In the genomic region with DNA sequence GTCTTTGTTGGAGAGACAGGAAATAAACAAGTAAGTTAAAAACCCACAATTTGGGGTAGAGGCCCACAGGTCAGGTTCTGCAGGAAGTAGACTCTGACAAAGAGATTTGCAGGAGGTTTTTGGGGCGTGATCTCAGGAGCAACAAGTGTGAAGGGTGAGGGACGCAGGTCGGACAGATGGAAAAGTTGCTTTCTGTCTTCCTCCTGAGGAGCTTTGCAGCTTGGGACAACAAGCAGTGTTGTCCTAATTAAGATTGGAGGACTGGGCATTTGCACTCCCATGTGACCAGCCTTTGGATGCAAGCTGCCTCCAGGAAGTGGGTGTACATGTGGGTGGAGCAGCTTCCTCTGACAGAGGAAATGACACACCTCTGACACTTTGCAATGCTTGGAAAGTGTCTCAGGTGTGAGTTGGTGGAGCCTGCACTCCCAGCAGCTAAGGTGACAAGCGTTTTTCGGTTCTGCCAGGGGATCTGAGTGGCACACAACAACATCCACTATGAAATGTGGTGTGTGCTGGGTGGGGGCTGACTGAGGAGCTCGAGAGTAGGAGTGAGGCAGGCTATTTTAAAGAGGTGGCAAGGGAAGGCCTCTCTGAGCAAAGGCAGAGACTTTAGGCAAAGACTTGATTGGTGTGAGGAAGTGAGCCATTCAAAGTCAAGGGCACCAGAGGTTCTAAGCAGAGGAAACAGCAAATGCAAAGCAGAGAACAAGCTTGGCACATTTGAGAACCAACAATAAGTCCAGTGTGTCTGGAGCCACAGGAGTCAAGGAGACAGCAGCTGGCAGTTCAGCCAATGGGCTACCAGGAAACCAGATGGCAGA, we compare ENCODE assay signal across 1 cellular context.
TF ChIP-seq lines count a peak whose summit lies in the region.

No MANE protein-coding gene starts in this region.

TF ChIP-seq in GM23338, 12 proteins besides CTCF, POLR2A, EP300 and RAD21:
- TF ChIP-seq, protein P1, sequence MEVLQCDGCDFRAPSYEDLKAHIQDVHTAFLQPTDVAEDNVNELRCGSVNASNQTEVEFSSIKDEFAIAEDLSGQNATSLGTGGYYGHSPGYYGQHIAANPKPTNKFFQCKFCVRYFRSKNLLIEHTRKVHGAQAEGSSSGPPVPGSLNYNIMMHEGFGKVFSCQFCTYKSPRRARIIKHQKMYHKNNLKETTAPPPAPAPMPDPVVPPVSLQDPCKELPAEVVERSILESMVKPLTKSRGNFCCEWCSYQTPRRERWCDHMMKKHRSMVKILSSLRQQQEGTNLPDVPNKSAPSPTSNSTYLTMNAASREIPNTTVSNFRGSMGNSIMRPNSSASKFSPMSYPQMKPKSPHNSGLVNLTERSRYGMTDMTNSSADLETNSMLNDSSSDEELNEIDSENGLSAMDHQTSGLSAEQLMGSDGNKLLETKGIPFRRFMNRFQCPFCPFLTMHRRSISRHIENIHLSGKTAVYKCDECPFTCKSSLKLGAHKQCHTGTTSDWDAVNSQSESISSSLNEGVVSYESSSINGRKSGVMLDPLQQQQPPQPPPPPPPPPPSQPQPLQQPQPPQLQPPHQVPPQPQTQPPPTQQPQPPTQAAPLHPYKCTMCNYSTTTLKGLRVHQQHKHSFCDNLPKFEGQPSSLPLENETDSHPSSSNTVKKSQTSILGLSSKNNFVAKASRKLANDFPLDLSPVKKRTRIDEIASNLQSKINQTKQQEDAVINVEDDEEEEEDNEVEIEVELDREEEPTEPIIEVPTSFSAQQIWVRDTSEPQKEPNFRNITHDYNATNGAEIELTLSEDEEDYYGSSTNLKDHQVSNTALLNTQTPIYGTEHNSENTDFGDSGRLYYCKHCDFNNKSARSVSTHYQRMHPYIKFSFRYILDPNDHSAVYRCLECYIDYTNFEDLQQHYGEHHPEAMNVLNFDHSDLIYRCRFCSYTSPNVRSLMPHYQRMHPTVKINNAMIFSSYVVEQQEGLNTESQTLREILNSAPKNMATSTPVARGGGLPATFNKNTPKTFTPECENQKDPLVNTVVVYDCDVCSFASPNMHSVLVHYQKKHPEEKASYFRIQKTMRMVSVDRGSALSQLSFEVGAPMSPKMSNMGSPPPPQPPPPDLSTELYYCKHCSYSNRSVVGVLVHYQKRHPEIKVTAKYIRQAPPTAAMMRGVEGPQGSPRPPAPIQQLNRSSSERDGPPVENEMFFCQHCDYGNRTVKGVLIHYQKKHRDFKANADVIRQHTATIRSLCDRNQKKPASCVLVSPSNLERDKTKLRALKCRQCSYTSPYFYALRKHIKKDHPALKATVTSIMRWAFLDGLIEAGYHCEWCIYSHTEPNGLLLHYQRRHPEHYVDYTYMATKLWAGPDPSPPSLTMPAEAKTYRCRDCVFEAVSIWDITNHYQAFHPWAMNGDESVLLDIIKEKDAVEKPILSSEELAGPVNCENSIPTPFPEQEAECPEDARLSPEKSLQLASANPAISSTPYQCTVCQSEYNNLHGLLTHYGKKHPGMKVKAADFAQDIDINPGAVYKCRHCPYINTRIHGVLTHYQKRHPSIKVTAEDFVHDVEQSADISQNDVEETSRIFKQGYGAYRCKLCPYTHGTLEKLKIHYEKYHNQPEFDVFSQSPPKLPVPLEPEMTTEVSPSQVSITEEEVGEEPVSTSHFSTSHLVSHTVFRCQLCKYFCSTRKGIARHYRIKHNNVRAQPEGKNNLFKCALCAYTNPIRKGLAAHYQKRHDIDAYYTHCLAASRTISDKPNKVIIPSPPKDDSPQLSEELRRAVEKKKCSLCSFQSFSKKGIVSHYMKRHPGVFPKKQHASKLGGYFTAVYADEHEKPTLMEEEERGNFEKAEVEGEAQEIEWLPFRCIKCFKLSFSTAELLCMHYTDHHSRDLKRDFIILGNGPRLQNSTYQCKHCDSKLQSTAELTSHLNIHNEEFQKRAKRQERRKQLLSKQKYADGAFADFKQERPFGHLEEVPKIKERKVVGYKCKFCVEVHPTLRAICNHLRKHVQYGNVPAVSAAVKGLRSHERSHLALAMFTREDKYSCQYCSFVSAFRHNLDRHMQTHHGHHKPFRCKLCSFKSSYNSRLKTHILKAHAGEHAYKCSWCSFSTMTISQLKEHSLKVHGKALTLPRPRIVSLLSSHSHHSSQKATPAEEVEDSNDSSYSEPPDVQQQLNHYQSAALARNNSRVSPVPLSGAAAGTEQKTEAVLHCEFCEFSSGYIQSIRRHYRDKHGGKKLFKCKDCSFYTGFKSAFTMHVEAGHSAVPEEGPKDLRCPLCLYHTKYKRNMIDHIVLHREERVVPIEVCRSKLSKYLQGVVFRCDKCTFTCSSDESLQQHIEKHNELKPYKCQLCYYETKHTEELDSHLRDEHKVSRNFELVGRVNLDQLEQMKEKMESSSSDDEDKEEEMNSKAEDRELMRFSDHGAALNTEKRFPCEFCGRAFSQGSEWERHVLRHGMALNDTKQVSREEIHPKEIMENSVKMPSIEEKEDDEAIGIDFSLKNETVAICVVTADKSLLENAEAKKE (CRISPR knock-in tag; IDR thresholded peaks at IDR 0.05): no peak
- TF ChIP-seq NANOG (IDR thresholded peaks at IDR 0.05; ENCODE audit: borderline replicate concordance) (no peak), JUNB (IDR thresholded peaks at IDR 0.05; ENCODE audit: unreplicated experiment) (no peak), POLR2AphosphoS5 (IDR thresholded peaks at IDR 0.05; ENCODE audit: low read depth) (no peak), ZNF114 (CRISPR knock-in tag; IDR thresholded peaks at IDR 0.05) (no peak), EZH2 (IDR thresholded peaks at IDR 0.05; ENCODE audit: low read depth, unreplicated experiment) (no peak), CREB1 (CRISPR knock-in tag; IDR thresholded peaks at IDR 0.05; ENCODE audit: low read depth) (no peak), ZNF331 (CRISPR knock-in tag; IDR thresholded peaks at IDR 0.05; ENCODE audit: low read depth) (no peak), EZH2phosphoT487 (IDR thresholded peaks at IDR 0.05; ENCODE audit: unreplicated experiment) (no peak), STAT1 (IDR thresholded peaks at IDR 0.05; ENCODE audit: unreplicated experiment) (no peak)
- TF ChIP-seq, protein P2, sequence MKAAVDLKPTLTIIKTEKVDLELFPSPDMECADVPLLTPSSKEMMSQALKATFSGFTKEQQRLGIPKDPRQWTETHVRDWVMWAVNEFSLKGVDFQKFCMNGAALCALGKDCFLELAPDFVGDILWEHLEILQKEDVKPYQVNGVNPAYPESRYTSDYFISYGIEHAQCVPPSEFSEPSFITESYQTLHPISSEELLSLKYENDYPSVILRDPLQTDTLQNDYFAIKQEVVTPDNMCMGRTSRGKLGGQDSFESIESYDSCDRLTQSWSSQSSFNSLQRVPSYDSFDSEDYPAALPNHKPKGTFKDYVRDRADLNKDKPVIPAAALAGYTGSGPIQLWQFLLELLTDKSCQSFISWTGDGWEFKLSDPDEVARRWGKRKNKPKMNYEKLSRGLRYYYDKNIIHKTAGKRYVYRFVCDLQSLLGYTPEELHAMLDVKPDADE (IDR thresholded peaks at IDR 0.05): no peak
- TF ChIP-seq, protein P3, sequence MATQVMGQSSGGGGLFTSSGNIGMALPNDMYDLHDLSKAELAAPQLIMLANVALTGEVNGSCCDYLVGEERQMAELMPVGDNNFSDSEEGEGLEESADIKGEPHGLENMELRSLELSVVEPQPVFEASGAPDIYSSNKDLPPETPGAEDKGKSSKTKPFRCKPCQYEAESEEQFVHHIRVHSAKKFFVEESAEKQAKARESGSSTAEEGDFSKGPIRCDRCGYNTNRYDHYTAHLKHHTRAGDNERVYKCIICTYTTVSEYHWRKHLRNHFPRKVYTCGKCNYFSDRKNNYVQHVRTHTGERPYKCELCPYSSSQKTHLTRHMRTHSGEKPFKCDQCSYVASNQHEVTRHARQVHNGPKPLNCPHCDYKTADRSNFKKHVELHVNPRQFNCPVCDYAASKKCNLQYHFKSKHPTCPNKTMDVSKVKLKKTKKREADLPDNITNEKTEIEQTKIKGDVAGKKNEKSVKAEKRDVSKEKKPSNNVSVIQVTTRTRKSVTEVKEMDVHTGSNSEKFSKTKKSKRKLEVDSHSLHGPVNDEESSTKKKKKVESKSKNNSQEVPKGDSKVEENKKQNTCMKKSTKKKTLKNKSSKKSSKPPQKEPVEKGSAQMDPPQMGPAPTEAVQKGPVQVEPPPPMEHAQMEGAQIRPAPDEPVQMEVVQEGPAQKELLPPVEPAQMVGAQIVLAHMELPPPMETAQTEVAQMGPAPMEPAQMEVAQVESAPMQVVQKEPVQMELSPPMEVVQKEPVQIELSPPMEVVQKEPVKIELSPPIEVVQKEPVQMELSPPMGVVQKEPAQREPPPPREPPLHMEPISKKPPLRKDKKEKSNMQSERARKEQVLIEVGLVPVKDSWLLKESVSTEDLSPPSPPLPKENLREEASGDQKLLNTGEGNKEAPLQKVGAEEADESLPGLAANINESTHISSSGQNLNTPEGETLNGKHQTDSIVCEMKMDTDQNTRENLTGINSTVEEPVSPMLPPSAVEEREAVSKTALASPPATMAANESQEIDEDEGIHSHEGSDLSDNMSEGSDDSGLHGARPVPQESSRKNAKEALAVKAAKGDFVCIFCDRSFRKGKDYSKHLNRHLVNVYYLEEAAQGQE (IDR thresholded peaks at IDR 0.05; ENCODE audit: unreplicated experiment): no peak
